23 cellular contexts compared by ENCODE assay signal in genomic region chr10:113782367-113782766, GRCh38. TPM values are rescaled to one million over a fixed set of nuclear protein-coding genes. Genes with fewer than 3 reads are reported as not detected.
DNase-seq lines count a peak whose midpoint lies in the region; ATAC-seq, FAIRE-seq and TF ChIP-seq lines count a peak whose summit lies in the region.
"Had no signal": no experiment of that assay in that cellular context is flagged by ENCODE, and none has a peak within 500 bp of the region (broad histone marks: within the 10 kb centered on the region; RNA-seq: fewer than 3 reads in every experiment).

No MANE protein-coding gene starts in this region.

- H3K4me1 ChIP-seq in HepG2 (ENCODE audit: insufficient read depth, low read length) (no peaks in the 10 kb centered on the region), right lobe of liver (no peaks in the 10 kb centered on the region), lung (ENCODE audit: control insufficient read depth in 2 of 2, insufficient read depth in 2 of 2, low read length in 2 of 2) (no peaks in the 10 kb centered on the region), H9 (ENCODE audit: insufficient read depth, low read length) (no peaks in the 10 kb centered on the region), upper lobe of left lung (no peaks in the 10 kb centered on the region)
- H3K4me1 ChIP-seq: BLaER1 treated with 17β-estradiol and CSF1 and Interleukin-3, amounts not matched to agents 10 nM and 100 nM; Caco-2 had no signal

- no peak overlapping the region for H3K14ac ChIP-seq in H9 (ENCODE audit: insufficient read depth, low read length)

- H4K8ac ChIP-seq in H9 (replicated peaks; ENCODE audit: insufficient read length, low read depth, low read length), result no peak overlapping the region

- H3K9me3 ChIP-seq in HepG2 (ENCODE audit: low read length), result no peaks in the 10 kb centered on the region
- H3K9me3 ChIP-seq in right lobe of liver, result no peaks in the 10 kb centered on the region
- H3K9me3 ChIP-seq in lung (ENCODE audit: control insufficient read depth in 2 of 2, insufficient read depth in 1 of 2, low read length in 1 of 2), result no peaks in the 10 kb centered on the region
- no peaks in the 10 kb centered on the region for H3K9me3 ChIP-seq in H9 (ENCODE audit: control insufficient read depth, low read depth, low read length)
- H3K9me3 ChIP-seq in upper lobe of left lung, result no peaks in the 10 kb centered on the region
- H3K9me3 ChIP-seq: A549; BLaER1 treated with 17β-estradiol and CSF1 and Interleukin-3, amounts not matched to agents 10 nM and 100 nM; Caco-2 had no signal

- no peak overlapping the region for H2AK5ac ChIP-seq in H9 (ENCODE audit: insufficient read length, low read length)

- POLR2A ChIA-PET in HepG2 (lab: Yijun Ruan, JAX), result no interaction called here

- intact Hi-C loops in HepG2 (cut with micrococcal nuclease; ENCODE audit: unreplicated experiment), result no loop called here
- intact Hi-C loops in right lobe of liver (cut with DNase I), result no loop called here

- H3K23ac ChIP-seq in H9 (ENCODE audit: insufficient read length, low read depth, low read length), result no peak overlapping the region

- no peaks in the 10 kb centered on the region for H4K20me1 ChIP-seq in HepG2 (ENCODE audit: insufficient read depth, low read length)
- no peaks in the 10 kb centered on the region for H4K20me1 ChIP-seq in H9 (ENCODE audit: control insufficient read depth, insufficient read depth, insufficient read length)
- H4K20me1 ChIP-seq: BLaER1 treated with 17β-estradiol and CSF1 and Interleukin-3, amounts not matched to agents 10 nM and 100 nM had no signal

- no peak overlapping the region for H3T11ph ChIP-seq in H9 (ENCODE audit: low read length)

- H4K5ac ChIP-seq in H9 (ENCODE audit: insufficient read length, low read depth, low read length), result no peak overlapping the region

- TF ChIP-seq POLR2A in HepG2 (IDR thresholded peaks at IDR 0.05; ENCODE audit: insufficient read depth in 1 of 2, low read depth in 2 of 2, low read length in 2 of 2) (no peak), right lobe of liver (IDR thresholded peaks at IDR 0.05) (no peak), upper lobe of left lung (IDR thresholded peaks at IDR 0.05) (no peak)

- in situ Hi-C loops in HepG2 (cut with HindIII; ENCODE audit: extremely low pct_ligation_motif_present, low pct_unique_long_range_greater_than_20kb), result no loop called here

- no peak for TF ChIP-seq RAD21 in HepG2 (CRISPR knock-in tag; IDR thresholded peaks at IDR 0.05)

- no peak overlapping the region for H2AFZ ChIP-seq in HepG2 (ENCODE audit: low read length)
- no peak overlapping the region for H2AFZ ChIP-seq in H9 (ENCODE audit: low read length)

- no peaks in the 10 kb centered on the region for H3K9me3 Mint-ChIP-seq in H9
- H3K9me3 Mint-ChIP-seq: CD4-positive, alpha-beta T cell; CD8-positive, alpha-beta T cell had no signal

- no peak overlapping the region for H3K4me3 ChIP-seq in HepG2 (replicated peaks in 1 of 3; ENCODE audit: insufficient read depth in 1 of 3, low read depth in 2 of 3, low read length in 3 of 3)
- H3K4me3 ChIP-seq in right lobe of liver, result no peak overlapping the region
- H3K4me3 ChIP-seq in lung, result no peak overlapping the region
- no peak overlapping the region for H3K4me3 ChIP-seq in upper lobe of left lung
- H3K4me3 ChIP-seq: A549; BLaER1 treated with 17β-estradiol and CSF1 and Interleukin-3, amounts not matched to agents 10 nM and 100 nM had no signal

- CTCF ChIA-PET in HepG2 (lab: Yijun Ruan, JAX; ENCODE audit: low intra/inter-chr PET ratio, low total read pairs), result no interaction called here

- peaks cover 4% of the 10 kb centered on the region for H3K27me3 Mint-ChIP-seq in H9 (ENCODE audit: low read depth)

- H2BK15ac ChIP-seq in H9 (ENCODE audit: low read depth, low read length), result no peak overlapping the region

- DNase-seq in HepG2 (ENCODE audit: low spot score) (no peak), right lobe of liver (no peak), lung (ENCODE audit: low spot score) (peak; percentile 18), H9 (no peak), upper lobe of left lung (no peak)
- DNase-seq: AML-193; Caco-2; Calu3; CD4-positive, alpha-beta T cell; CD8-positive, alpha-beta T cell; DMS79 treated with DMSO at 0.1 percent for 48 hours; GF-D8 had no signal

- no peak overlapping the region for H3K18ac ChIP-seq in H9 (ENCODE audit: insufficient read length, low read depth, low read length)

- no peak overlapping the region for H3K27ac Mint-ChIP-seq in H9
- H3K27ac Mint-ChIP-seq: B cell; CD4-positive, alpha-beta T cell; CD8-positive, alpha-beta T cell had no signal

- no peak for ATAC-seq in HepG2
- ATAC-seq in right lobe of liver, result no peak
- ATAC-seq in lung (ENCODE audit: insufficient read depth, low FRiP score), result no peak
- no peak for ATAC-seq in upper lobe of left lung (ENCODE audit: low FRiP score in 2 of 2)
- ATAC-seq: A549; CD8-positive, alpha-beta T cell had no signal

- no peak overlapping the region for H3K9ac ChIP-seq in HepG2 (ENCODE audit: insufficient read depth, low read depth, low read length)
- no peak overlapping the region for H3K9ac ChIP-seq in H9 (ENCODE audit: extremely low read depth, insufficient read length, low read length)
- H3K9ac ChIP-seq: BLaER1 treated with 17β-estradiol and CSF1 and Interleukin-3, amounts not matched to agents 10 nM and 100 nM had no signal

- no peak overlapping the region for H4K91ac ChIP-seq in H9 (ENCODE audit: insufficient read length, low read depth, low read length)

- peaks cover 10 to 11% of the 10 kb centered on the region in 2 experiments for H3K4me1 Mint-ChIP-seq in H9
- H3K4me1 Mint-ChIP-seq: B cell had no signal

- H3K4ac ChIP-seq in H9 (ENCODE audit: low read depth, low read length), result no peak overlapping the region

- TF ChIP-seq EP300 in HepG2 (IDR thresholded peaks at IDR 0.05; ENCODE audit: low read depth in 2 of 2, low read length in 2 of 2) (no peak), HepG2 (CRISPR knock-in tag; IDR thresholded peaks at IDR 0.05; ENCODE audit: borderline replicate concordance) (no peak), upper lobe of left lung (IDR thresholded peaks at IDR 0.05) (no peak)

- H3K27me3 ChIP-seq in HepG2 (ENCODE audit: control insufficient read depth in 1 of 2, insufficient read depth in 2 of 2, low read length in 2 of 2) (0 out of 5 replicates have a peak, but pooled peaks cover 0 to 3% of the 10 kb centered on the region in 2 experiments), right lobe of liver (no peaks in the 10 kb centered on the region), lung (ENCODE audit: control insufficient read depth, insufficient read depth) (no peaks in the 10 kb centered on the region), H9 (ENCODE audit: insufficient read depth, low read length) (no peaks in the 10 kb centered on the region), upper lobe of left lung (no peaks in the 10 kb centered on the region)
- H3K27me3 ChIP-seq: BLaER1 treated with 17β-estradiol and CSF1 and Interleukin-3, amounts not matched to agents 10 nM and 100 nM had no signal

- no TSS peak for BruUV-seq in HepG2 (replicated peaks; lab: Mats Ljungman, UMichigan)

- TF ChIP-seq CTCF in HepG2 (CRISPR knock-in tag; IDR thresholded peaks at IDR 0.05) (no peak), right lobe of liver (IDR thresholded peaks at IDR 0.05) (no peak), lung (IDR thresholded peaks at IDR 0.05; ENCODE audit: control extremely low read depth, extremely low read depth) (no peak), H9 (conservative IDR thresholded peaks at IDR 0.05) (no peak), upper lobe of left lung (IDR thresholded peaks at IDR 0.05) (no peak)

- H2BK5ac ChIP-seq in H9 (ENCODE audit: insufficient read length, low read length), result no peak overlapping the region

- H3K27ac ChIP-seq in HepG2 (ENCODE audit: extremely low read length, insufficient read depth, low read length) (no peak overlapping the region), right lobe of liver (no peak overlapping the region), lung (ENCODE audit: low read depth in 1 of 2, low read length in 1 of 2) (no peak overlapping the region), H9 (ENCODE audit: insufficient read length, low read depth, low read length) (no peak overlapping the region), upper lobe of left lung (no peak overlapping the region)
- H3K27ac ChIP-seq: 22Rv1; A549; BLaER1 treated with 17β-estradiol and CSF1 and Interleukin-3, amounts not matched to agents 10 nM and 100 nM; C4-2B had no signal

- no peak overlapping the region for H3K4me3 Mint-ChIP-seq in H9
- H3K4me3 Mint-ChIP-seq: B cell; CD4-positive, alpha-beta T cell; CD8-positive, alpha-beta T cell had no signal

- no peak overlapping the region for H2BK120ac ChIP-seq in H9 (ENCODE audit: low read depth, low read length, poor library complexity, severe bottlenecking)

- FAIRE-seq in HepG2 (lab: Jason Lieb, UNC), result no peak
- FAIRE-seq: A549, D721Med, G401.6, GM12891, GM19239 had no signal

- no peaks in the 10 kb centered on the region for H3K36me3 ChIP-seq in HepG2 (replicated peaks in 1 of 2; ENCODE audit: control insufficient read depth in 1 of 2, insufficient read depth in 2 of 2, low read length in 2 of 2)
- no peaks in the 10 kb centered on the region for H3K36me3 ChIP-seq in right lobe of liver
- H3K36me3 ChIP-seq in lung (ENCODE audit: control insufficient read depth in 2 of 2, insufficient read depth in 2 of 2, low read length in 2 of 2), result no peaks in the 10 kb centered on the region
- H3K36me3 ChIP-seq in upper lobe of left lung, result no peaks in the 10 kb centered on the region
- H3K36me3 ChIP-seq: BLaER1 treated with 17β-estradiol and CSF1 and Interleukin-3, amounts not matched to agents 10 nM and 100 nM had no signal

- H3K36me3 Mint-ChIP-seq in H9 (ENCODE audit: insufficient read depth in 1 of 3, low read depth in 3 of 3), result no peaks in the 10 kb centered on the region
- H3K36me3 Mint-ChIP-seq: CD8-positive, alpha-beta T cell had no signal

- no peaks in the 10 kb centered on the region for H3K79me1 ChIP-seq in H9 (ENCODE audit: insufficient read depth, low read depth, low read length, poor library complexity, severe bottlenecking)

- H3K4me2 ChIP-seq in HepG2 (ENCODE audit: low read depth, low read length), result no peak overlapping the region
- no peak overlapping the region for H3K4me2 ChIP-seq in H9 (ENCODE audit: insufficient read depth, insufficient read length, low read length)
- H3K4me2 ChIP-seq: A549; BLaER1 treated with 17β-estradiol and CSF1 and Interleukin-3, amounts not matched to agents 10 nM and 100 nM had no signal

- WGBS in HepG2 (ENCODE audit: low lambda C conversion rate), result 50% methylated on average over 14 of the region's 14 CpGs
- 69% methylated on average over 8 of the region's 14 CpGs for WGBS in right lobe of liver (ENCODE audit: insufficient coverage, low coverage, low lambda C conversion rate, missing lambda C conversion rate)
- WGBS in lung, 2 donors, result 86 to 93% methylated on average over 14 of the region's 14 CpGs
- WGBS in H9 (ENCODE audit: extremely low coverage, insufficient read length, low lambda C conversion rate), result no CpG with 5 or more reads among the region's 14 CpGs
- WGBS in upper lobe of left lung, 2 donors, result 86% methylated on average over 14 of the region's 14 CpGs

- H2BK20ac ChIP-seq in H9 (ENCODE audit: low read depth, low read length, poor library complexity, severe bottlenecking), result no peak overlapping the region

- H3K79me2 ChIP-seq in HepG2 (ENCODE audit: insufficient read depth, low read length) (no peaks in the 10 kb centered on the region), H9 (ENCODE audit: insufficient read depth, low read length) (no peaks in the 10 kb centered on the region)

- H3K23me2 ChIP-seq in H9 (ENCODE audit: insufficient read length, low read depth, low read length, poor library complexity, severe bottlenecking), result no peaks in the 10 kb centered on the region

- no peak overlapping the region for H3K56ac ChIP-seq in H9 (ENCODE audit: insufficient read length, low read depth, low read length)

- no peak overlapping the region for H2BK12ac ChIP-seq in H9 (ENCODE audit: insufficient read length, low read depth, low read length)

RNA-seq across cellular contexts. Expression of gene PLEKHS1, which starts 30.9 kb away (rescaled TPM):
- total RNA-seq in HepG2 (2016; rRNA removed; fragmentation: Illumina TruSeq; extraction: Trizol) (not detected in 2 replicates), right lobe of liver (not detected), lung (10 to 100 TPM; 11.6 to 21.9 TPM), H9 (2021) (not detected in 2 replicates), upper lobe of left lung (10 to 100 TPM in 1 of 6 donors, 1 to 10 TPM in 4, under 1 TPM in 1; 0.14 to 36.7 (median 3.5) TPM)
- total RNA-seq in HepG2 (2016; cell fraction: cytosol; rRNA removed; fragmentation: Illumina TruSeq; extraction: Trizol; ENCODE audit: low read depth), result not detected in 2 replicates
- not detected in 2 replicates for total RNA-seq in HepG2 (2016; cell fraction: insoluble cytoplasmic fraction; rRNA removed; fragmentation: Illumina TruSeq; extraction: Trizol)
- not detected in 2 replicates for total RNA-seq in HepG2 (2016; cell fraction: membrane; rRNA removed; fragmentation: Illumina TruSeq; extraction: Trizol)
- total RNA-seq in HepG2 (2016; cell fraction: nucleus; rRNA removed; fragmentation: Illumina TruSeq; extraction: Trizol), result not detected in 2 replicates
- polyA plus RNA-seq in HepG2 (2011; rRNA removed) (not detected in 2 replicates), lung (1 to 10 TPM; 4.2 to 9.3 TPM)
- polyA plus RNA-seq in HepG2 (2011; cell fraction: cytosol; rRNA removed), result not detected in 2 replicates
- polyA plus RNA-seq in HepG2 (2011; cell fraction: nucleus; rRNA removed), result 0.06 TPM in 1 of 2 replicates, not detected in the other
- polyA plus RNA-seq in HepG2 (2012), result 0.04 TPM in 1 of 2 replicates, not detected in the other
- not detected in 2 replicates for polyA plus RNA-seq in HepG2 (2016; cell fraction: cytosol; fragmentation: Illumina TruSeq; extraction: Trizol; ENCODE audit: low read depth)
- polyA plus RNA-seq in HepG2 (2016; cell fraction: insoluble cytoplasmic fraction; fragmentation: Illumina TruSeq; extraction: Trizol; ENCODE audit: low read depth), result not detected in 2 replicates
- polyA plus RNA-seq in HepG2 (2016; cell fraction: membrane; fragmentation: Illumina TruSeq; extraction: Trizol; ENCODE audit: low read depth), result not detected in 2 replicates
- 0.13 and 0.29 TPM in 2 replicates for polyA plus RNA-seq in HepG2 (2016; cell fraction: nucleus; fragmentation: Illumina TruSeq; extraction: Trizol; ENCODE audit: insufficient read depth, low read depth)
- polyA minus RNA-seq in HepG2 (2011; rRNA and poly(A)+ RNA removed; ENCODE audit: low replicate concordance), result not detected in 2 replicates
- not detected in 2 replicates for polyA minus RNA-seq in HepG2 (2011; cell fraction: cytosol; rRNA and poly(A)+ RNA removed)
- polyA minus RNA-seq in HepG2 (2011; cell fraction: nucleus; rRNA and poly(A)+ RNA removed), result not detected in 2 replicates
- total RNA-seq: A172; B cell; Caco-2; CD8-positive, alpha-beta T cell had no signal
- polyA plus RNA-seq: BJ had no signal
